1 cellular context compared by ENCODE assay signal in the genomic region with DNA sequence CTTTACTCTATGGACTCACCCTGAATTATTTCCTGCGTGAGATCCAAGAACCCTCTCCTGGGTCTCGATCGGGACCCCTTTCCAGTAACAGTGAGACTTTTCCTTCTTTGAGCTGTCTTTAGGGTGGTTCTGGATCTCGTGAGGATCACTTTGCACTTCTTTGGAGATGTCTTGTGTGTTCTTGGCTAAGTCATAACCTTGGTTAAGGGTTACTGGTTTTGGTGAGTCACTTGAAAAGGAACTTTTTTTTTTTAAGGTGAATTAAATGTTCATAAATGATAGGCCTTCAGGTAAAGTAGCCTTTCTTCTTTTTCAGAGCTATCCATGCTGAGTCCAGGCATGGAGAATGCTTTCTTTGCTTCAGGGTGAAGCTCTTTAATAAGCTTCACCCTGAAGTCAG.
TF ChIP-seq lines count a peak whose summit lies in the region.

No MANE protein-coding gene starts in this region.

TF ChIP-seq in HCT116, 20 proteins besides CTCF, POLR2A, EP300 and RAD21:
- TF ChIP-seq ZFX (IDR thresholded peaks at IDR 0.05) = no peak
- TF ChIP-seq SP1 (IDR thresholded peaks at IDR 0.05; ENCODE audit: low read depth) = no peak
- TF ChIP-seq CBX3 (IDR thresholded peaks at IDR 0.05; ENCODE audit: low read depth) = no peak
- TF ChIP-seq, protein P1, sequence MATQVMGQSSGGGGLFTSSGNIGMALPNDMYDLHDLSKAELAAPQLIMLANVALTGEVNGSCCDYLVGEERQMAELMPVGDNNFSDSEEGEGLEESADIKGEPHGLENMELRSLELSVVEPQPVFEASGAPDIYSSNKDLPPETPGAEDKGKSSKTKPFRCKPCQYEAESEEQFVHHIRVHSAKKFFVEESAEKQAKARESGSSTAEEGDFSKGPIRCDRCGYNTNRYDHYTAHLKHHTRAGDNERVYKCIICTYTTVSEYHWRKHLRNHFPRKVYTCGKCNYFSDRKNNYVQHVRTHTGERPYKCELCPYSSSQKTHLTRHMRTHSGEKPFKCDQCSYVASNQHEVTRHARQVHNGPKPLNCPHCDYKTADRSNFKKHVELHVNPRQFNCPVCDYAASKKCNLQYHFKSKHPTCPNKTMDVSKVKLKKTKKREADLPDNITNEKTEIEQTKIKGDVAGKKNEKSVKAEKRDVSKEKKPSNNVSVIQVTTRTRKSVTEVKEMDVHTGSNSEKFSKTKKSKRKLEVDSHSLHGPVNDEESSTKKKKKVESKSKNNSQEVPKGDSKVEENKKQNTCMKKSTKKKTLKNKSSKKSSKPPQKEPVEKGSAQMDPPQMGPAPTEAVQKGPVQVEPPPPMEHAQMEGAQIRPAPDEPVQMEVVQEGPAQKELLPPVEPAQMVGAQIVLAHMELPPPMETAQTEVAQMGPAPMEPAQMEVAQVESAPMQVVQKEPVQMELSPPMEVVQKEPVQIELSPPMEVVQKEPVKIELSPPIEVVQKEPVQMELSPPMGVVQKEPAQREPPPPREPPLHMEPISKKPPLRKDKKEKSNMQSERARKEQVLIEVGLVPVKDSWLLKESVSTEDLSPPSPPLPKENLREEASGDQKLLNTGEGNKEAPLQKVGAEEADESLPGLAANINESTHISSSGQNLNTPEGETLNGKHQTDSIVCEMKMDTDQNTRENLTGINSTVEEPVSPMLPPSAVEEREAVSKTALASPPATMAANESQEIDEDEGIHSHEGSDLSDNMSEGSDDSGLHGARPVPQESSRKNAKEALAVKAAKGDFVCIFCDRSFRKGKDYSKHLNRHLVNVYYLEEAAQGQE (IDR thresholded peaks at IDR 0.05; ENCODE audit: low read depth) = no peak
- no peak for TF ChIP-seq CEBPB (IDR thresholded peaks at IDR 0.05; ENCODE audit: low read depth)
- no peak for TF ChIP-seq ZNF274 (IDR thresholded peaks at IDR 0.05; ENCODE audit: low read depth, low read length)
- no peak for TF ChIP-seq SRF (IDR thresholded peaks at IDR 0.05; ENCODE audit: low read depth)
- no peak for TF ChIP-seq TCF7L2 (IDR thresholded peaks at IDR 0.05; ENCODE audit: borderline replicate concordance, extremely low read depth, insufficient read depth, insufficient read length)
- TF ChIP-seq ZBTB33 (IDR thresholded peaks at IDR 0.05; ENCODE audit: extremely low read depth, insufficient replicate concordance, low read length) = no peak
- TF ChIP-seq EZH2 (IDR thresholded peaks at IDR 0.05) = no peak
- TF ChIP-seq SIN3A (IDR thresholded peaks at IDR 0.05; ENCODE audit: low read depth) = no peak
- TF ChIP-seq EZH2phosphoT487 (IDR thresholded peaks at IDR 0.05; ENCODE audit: borderline replicate concordance) = no peak
- no peak for TF ChIP-seq FOSL1 (IDR thresholded peaks at IDR 0.05; ENCODE audit: low read depth)
- no peak for TF ChIP-seq YY1 (IDR thresholded peaks at IDR 0.05; ENCODE audit: extremely low read depth, insufficient replicate concordance, low read depth, low read length)
- no peak for TF ChIP-seq POLR2AphosphoS5 (IDR thresholded peaks at IDR 0.05; ENCODE audit: low read depth, low read length)
- TF ChIP-seq EGR1 (IDR thresholded peaks at IDR 0.05; ENCODE audit: low read depth) = no peak
- TF ChIP-seq JUND (IDR thresholded peaks at IDR 0.05) = no peak
- TF ChIP-seq ELF1 (IDR thresholded peaks at IDR 0.05; ENCODE audit: borderline replicate concordance, low read depth) = no peak
- TF ChIP-seq, protein P2, sequence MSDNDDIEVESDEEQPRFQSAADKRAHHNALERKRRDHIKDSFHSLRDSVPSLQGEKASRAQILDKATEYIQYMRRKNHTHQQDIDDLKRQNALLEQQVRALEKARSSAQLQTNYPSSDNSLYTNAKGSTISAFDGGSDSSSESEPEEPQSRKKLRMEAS (IDR thresholded peaks at IDR 0.05) = no peak
